ENCODE assay signal across 22 cellular contexts in genomic region chr3:167671878-167672427, GRCh38. TPM values are rescaled to one million over a fixed set of nuclear protein-coding genes. Genes with fewer than 3 reads are reported as not detected.
"Had no signal": no experiment of that assay in that cellular context is flagged by ENCODE, and none has a peak within 500 bp of the region (broad histone marks: within the 10 kb centered on the region; RNA-seq: fewer than 3 reads in every experiment).

No MANE protein-coding gene starts in this region.

- DNase-seq: cortex of kidney; effector memory CD4-positive, alpha-beta T cell; esophagus squamous epithelium; foreskin melanocyte; head of caudate nucleus; hippocampal formation; left colon; left ventricle myocardium superior; natural killer cell; occipital lobe; pancreas; right lobe of liver; stimulated activated CD4-positive, alpha-beta T cell treated with anti-CD3 and anti-CD28 coated beads, Interleukin-4, amount 100 ng/mL, for 1 hour; stimulated activated CD8-positive, alpha-beta memory T cell treated with anti-CD3 and anti-CD28 coated beads, Interleukin-4, amount 100 ng/mL, for 48 hours; testis; upper lobe of right lung had no signal

- H3K9me3 ChIP-seq: right lobe of liver, testis had no signal

- H3K36me3 ChIP-seq: right lobe of liver had no signal

- ATAC-seq: left colon; left ventricle myocardium superior; natural killer cell; pancreas; stimulated activated memory B cell treated with anti-CD40 and anti-IgM and Interleukin-4, amounts not matched to agents 10 μg/mL and 1 μg/mL and 100 μg/mL, for 72 hours; upper lobe of right lung had no signal

- H3K4me1 ChIP-seq: esophagus squamous epithelium, pancreas, testis, tibial nerve, upper lobe of right lung, vagina had no signal

- H3K4me3 ChIP-seq: esophagus squamous epithelium, pancreas, right lobe of liver, testis, tibial nerve, upper lobe of right lung, vagina had no signal

- H3K27me3 ChIP-seq: esophagus squamous epithelium, pancreas, right lobe of liver, testis, tibial nerve, upper lobe of right lung, vagina had no signal

- H3K27ac ChIP-seq: esophagus squamous epithelium, pancreas, right lobe of liver, testis, tibial nerve, upper lobe of right lung, vagina had no signal

RNA-seq across cellular contexts. Expression of gene WDR49, which starts 18.2 kb away (rescaled TPM):
- total RNA-seq: epithelial cell of proximal tubule, kidney epithelial cell, myocyte had no signal
